ENCODE assay signal across 9 cellular contexts in genomic region chr22:31943206-31943975, GRCh38. TPM values are rescaled to one million over a fixed set of nuclear protein-coding genes. Genes with fewer than 3 reads are reported as not detected.
A peak's percentile ranks its signal among the peaks of the same experiment; 100 is the strongest.
DNase-seq lines count a peak whose midpoint lies in the region; ATAC-seq and TF ChIP-seq lines count a peak whose summit lies in the region.
"Had no signal": no experiment of that assay in that cellular context is flagged by ENCODE, and none has a peak within 500 bp of the region (broad histone marks: within the 10 kb centered on the region; RNA-seq: fewer than 3 reads in every experiment).

No MANE protein-coding gene starts in this region.

- H3K27ac ChIP-seq in upper lobe of left lung, result peak overlapping the region; percentile 95 to 98 (median 98)

- H3K9me3 ChIP-seq in upper lobe of left lung, result no peaks in the 10 kb centered on the region

- H3K27me3 ChIP-seq in upper lobe of left lung, result no peaks in the 10 kb centered on the region

- no peaks in the 10 kb centered on the region for H3K27me3 Mint-ChIP-seq in activated CD8-positive, alpha-beta memory T cell treated with anti-CD3 and anti-CD28 coated beads, Interleukin-2, amount 10 ng/mL, durations not matched to agents 7 days and 5 days
- H3K27me3 Mint-ChIP-seq in memory B cell, result no peaks in the 10 kb centered on the region

- peak overlapping the region; percentile 88 for H3K27ac Mint-ChIP-seq in activated CD8-positive, alpha-beta memory T cell treated with anti-CD3 and anti-CD28 coated beads, Interleukin-2, amount 10 ng/mL, durations not matched to agents 7 days and 5 days
- no peak overlapping the region for H3K27ac Mint-ChIP-seq in memory B cell

- 41 to 73% methylated on average over 4 to 15 of the region's 15 CpGs for WGBS in upper lobe of left lung, 2 donors

- peaks cover 26% of the 10 kb centered on the region for H3K4me1 Mint-ChIP-seq in activated CD8-positive, alpha-beta memory T cell treated with anti-CD3 and anti-CD28 coated beads, Interleukin-2, amount 10 ng/mL, durations not matched to agents 7 days and 5 days
- peaks cover 5% of the 10 kb centered on the region for H3K4me1 Mint-ChIP-seq in memory B cell

- H3K4me1 ChIP-seq in upper lobe of left lung, result peaks cover 25 to 40% (median 31%) of the 10 kb centered on the region in 4 donors

- in situ Hi-C loops in astrocyte of the spinal cord (cut with HindIII; ENCODE audit: low sequenced_read_pairs), result no loop called here

- CTCF ChIA-PET in activated CD8-positive, alpha-beta memory T cell treated with anti-CD3 and anti-CD28 coated beads, Interleukin-2, amount 10 ng/mL, durations not matched to agents 7 days and 5 days (lab: Charles Lee), result interaction anchor here (1.0 to 1.8 kb wide), 4 partner anchors 15 to 455 kb away, joined by 3 to 6 read pairs (median 4); no protein-coding TSS in a partner anchor

- TF ChIP-seq POLR2A in upper lobe of left lung (IDR thresholded peaks at IDR 0.05), result no peak

- DNase-seq in activated CD8-positive, alpha-beta memory T cell treated with anti-CD3 and anti-CD28 coated beads, Interleukin-2, amount 10 ng/mL, durations not matched to agents 7 days and 5 days, result no peak
- no peak for DNase-seq in activated CD8-positive, alpha-beta memory T cell treated with anti-CD3 and anti-CD28 coated beads for 24 hours
- DNase-seq in astrocyte of the spinal cord (ENCODE audit: low read depth, low spot score), result no peak
- DNase-seq in memory B cell (ENCODE audit: low spot score in 2 of 2), result peak in 1 of 2 donors; percentile 20
- no peak for DNase-seq in upper lobe of left lung
- DNase-seq in effector CD4-positive, alpha-beta T cell, result no peak
- no peak for DNase-seq in activated CD4-positive, alpha-beta T cell treated with anti-CD3 and anti-CD28 coated beads, Interleukin-2, amount 50 U/mL, for 48 hours
- DNase-seq: SIG-M5 had no signal

- peaks cover 0 to 15% (median 2%) of the 10 kb centered on the region in 4 donors for H3K36me3 ChIP-seq in upper lobe of left lung

- no peak for TF ChIP-seq CTCF in astrocyte of the spinal cord (IDR thresholded peaks at IDR 0.05; ENCODE audit: low read depth, low read length)
- TF ChIP-seq CTCF in upper lobe of left lung (IDR thresholded peaks at IDR 0.05), result no peak

- ATAC-seq in activated CD8-positive, alpha-beta memory T cell treated with anti-CD3 and anti-CD28 coated beads, Interleukin-2, amount 10 ng/mL, durations not matched to agents 7 days and 5 days, result no peak
- ATAC-seq in memory B cell (ENCODE audit: low read depth) (no peak), upper lobe of left lung (ENCODE audit: low FRiP score in 2 of 2) (no peak), GM21381 (IDR thresholded peaks at IDR 0.05; ENCODE audit: unreplicated experiment) (no peak)

- no peaks in the 10 kb centered on the region for H3K9me3 Mint-ChIP-seq in activated CD8-positive, alpha-beta memory T cell treated with anti-CD3 and anti-CD28 coated beads, Interleukin-2, amount 10 ng/mL, durations not matched to agents 7 days and 5 days (ENCODE audit: low read depth)
- no peaks in the 10 kb centered on the region for H3K9me3 Mint-ChIP-seq in memory B cell

- peak overlapping the region; percentile 53 for H3K4me3 ChIP-seq in astrocyte of the spinal cord (ENCODE audit: low read depth, low read length)
- H3K4me3 ChIP-seq in upper lobe of left lung, result peak overlapping the region; percentile 16 to 96 (median 82)

- H3K36me3 Mint-ChIP-seq in activated CD8-positive, alpha-beta memory T cell treated with anti-CD3 and anti-CD28 coated beads, Interleukin-2, amount 10 ng/mL, durations not matched to agents 7 days and 5 days, result peaks cover 14% of the 10 kb centered on the region
- H3K36me3 Mint-ChIP-seq in memory B cell, result peaks cover 2% of the 10 kb centered on the region

- no peak for TF ChIP-seq EP300 in upper lobe of left lung (IDR thresholded peaks at IDR 0.05)

- no peak overlapping the region for H3K4me3 Mint-ChIP-seq in activated CD8-positive, alpha-beta memory T cell treated with anti-CD3 and anti-CD28 coated beads, Interleukin-2, amount 10 ng/mL, durations not matched to agents 7 days and 5 days
- peak overlapping the region; percentile 72 for H3K4me3 Mint-ChIP-seq in memory B cell

RNA-seq across cellular contexts. Expression of gene YWHAH, which starts 0.9 kb away (rescaled TPM):
- 100 to 1,000 TPM; 224 to 254 TPM for total RNA-seq in activated CD8-positive, alpha-beta memory T cell treated with anti-CD3 and anti-CD28 coated beads, Interleukin-2, amount 10 ng/mL, durations not matched to agents 7 days and 5 days
- total RNA-seq in upper lobe of left lung, result 100 to 1,000 TPM in 5 of 6 donors, 10 to 100 TPM in 1; 46.1 to 208 (median 164) TPM
